ENCODE assay signal across 28 cellular contexts in genomic region chr3:33634262-33634661, GRCh38.
DNase-seq lines count a peak whose midpoint lies in the region; ATAC-seq, FAIRE-seq and TF ChIP-seq lines count a peak whose summit lies in the region.
"Had no signal": no experiment of that assay in that cellular context is flagged by ENCODE, and none has a peak within 500 bp of the region (broad histone marks: within the 10 kb centered on the region; RNA-seq: fewer than 3 reads in every experiment).

No MANE protein-coding gene starts in this region.

- no peak for ATAC-seq in HepG2
- no peak for ATAC-seq in right lobe of liver
- ATAC-seq in mucosa of descending colon, result peak; percentile 24
- ATAC-seq in stimulated activated effector memory CD8-positive, alpha-beta T cell treated with anti-CD3 and anti-CD28 coated beads, Interleukin-12 subunit alpha, Interleukin-12 subunit beta, amount 100 ng/mL, for 72 hours, result no peak
- ATAC-seq in HG03442 (IDR thresholded peaks at IDR 0.05; ENCODE audit: unreplicated experiment), result no peak
- ATAC-seq: A549; CD8-positive, alpha-beta T cell had no signal

- TF ChIP-seq CTCF in HepG2 (CRISPR knock-in tag; IDR thresholded peaks at IDR 0.05), result no peak
- TF ChIP-seq CTCF in right lobe of liver (IDR thresholded peaks at IDR 0.05), result no peak
- no peak for TF ChIP-seq CTCF in mucosa of descending colon (IDR thresholded peaks at IDR 0.05)

- H3K9me3 ChIP-seq in HepG2 (ENCODE audit: low read length) (no peaks in the 10 kb centered on the region), right lobe of liver (no peaks in the 10 kb centered on the region), mucosa of descending colon (no peaks in the 10 kb centered on the region)
- H3K9me3 ChIP-seq: A549; BLaER1 treated with 17β-estradiol and CSF1 and Interleukin-3, amounts not matched to agents 10 nM and 100 nM; Caco-2 had no signal

- TF ChIP-seq POLR2A in HepG2 (IDR thresholded peaks at IDR 0.05; ENCODE audit: insufficient read depth in 1 of 2, low read depth in 2 of 2, low read length in 2 of 2) (no peak), right lobe of liver (IDR thresholded peaks at IDR 0.05) (no peak)

- H3K9ac ChIP-seq in HepG2 (ENCODE audit: insufficient read depth, low read depth, low read length), result no peak overlapping the region
- H3K9ac ChIP-seq: BLaER1 treated with 17β-estradiol and CSF1 and Interleukin-3, amounts not matched to agents 10 nM and 100 nM had no signal

- H3K27ac ChIP-seq in HepG2 (ENCODE audit: extremely low read length, insufficient read depth, low read length) (no peak overlapping the region), right lobe of liver (no peak overlapping the region)
- H3K27ac ChIP-seq: 22Rv1; A549; BLaER1 treated with 17β-estradiol and CSF1 and Interleukin-3, amounts not matched to agents 10 nM and 100 nM; C4-2B had no signal

- H3K36me3 Mint-ChIP-seq in stimulated activated effector memory CD8-positive, alpha-beta T cell treated with anti-CD3 and anti-CD28 coated beads, Interleukin-12 subunit alpha, Interleukin-12 subunit beta, amount 100 ng/mL, for 72 hours, result peaks cover 9% of the 10 kb centered on the region

- TF ChIP-seq EP300 in HepG2 (IDR thresholded peaks at IDR 0.05; ENCODE audit: low read depth in 2 of 2, low read length in 2 of 2) (no peak), HepG2 (CRISPR knock-in tag; IDR thresholded peaks at IDR 0.05; ENCODE audit: borderline replicate concordance) (no peak)

- in situ Hi-C loops in HepG2 (cut with HindIII; ENCODE audit: extremely low pct_ligation_motif_present, low pct_unique_long_range_greater_than_20kb), result no loop called here

- H4K20me1 ChIP-seq in HepG2 (ENCODE audit: insufficient read depth, low read length), result no peaks in the 10 kb centered on the region
- H4K20me1 ChIP-seq: BLaER1 treated with 17β-estradiol and CSF1 and Interleukin-3, amounts not matched to agents 10 nM and 100 nM had no signal

- no peaks in the 10 kb centered on the region for H3K79me2 ChIP-seq in HepG2 (ENCODE audit: insufficient read depth, low read length)

- WGBS in HepG2 (ENCODE audit: low lambda C conversion rate), result 97% methylated on average over 3 of the region's 3 CpGs
- WGBS in right lobe of liver (ENCODE audit: insufficient coverage, low coverage, low lambda C conversion rate, missing lambda C conversion rate), result 95% methylated on average over 3 of the region's 3 CpGs

- no peak overlapping the region for H3K4me2 ChIP-seq in HepG2 (ENCODE audit: low read depth, low read length)
- H3K4me2 ChIP-seq: A549; BLaER1 treated with 17β-estradiol and CSF1 and Interleukin-3, amounts not matched to agents 10 nM and 100 nM had no signal

- no peak for FAIRE-seq in HepG2 (lab: Jason Lieb, UNC)
- FAIRE-seq in islet of Langerhans (lab: Jason Lieb, UNC), result peak; percentile 5
- FAIRE-seq: A549, D721Med, GM12891, GM19239 had no signal

- CTCF ChIA-PET in HepG2 (lab: Yijun Ruan, JAX; ENCODE audit: low intra/inter-chr PET ratio, low total read pairs), result interaction anchor here (0.6 kb wide), 1 partner anchor 143 kb away, joined by 3 read pairs; no protein-coding TSS in a partner anchor

- DNase-seq in HepG2 (ENCODE audit: low spot score) (no peak), right lobe of liver (no peak), mucosa of descending colon (no peak), DMS 273 (lab: John Stamatoyannopoulos, UW; ENCODE audit: unreplicated experiment) (no peak), hippocampal formation (lab: John Stamatoyannopoulos, UW) (no peak)
- no peak for DNase-seq in stimulated activated effector memory CD8-positive, alpha-beta T cell treated with anti-CD3 and anti-CD28 coated beads, Interleukin-12 subunit alpha, Interleukin-12 subunit beta, amount 100 ng/mL, for 72 hours (ENCODE audit: low spot score in 2 of 2)
- DNase-seq: AML-193; Caco-2; Calu3; CD4-positive, alpha-beta T cell; CD8-positive, alpha-beta T cell; DMS 273 treated with DMSO at 0.1 percent for 48 hours; DMS153; DMS53; DMS79; DND-41; EL; GDM1 had no signal

- intact Hi-C loops in HepG2 (cut with micrococcal nuclease; ENCODE audit: unreplicated experiment), result no loop called here
- intact Hi-C loops in right lobe of liver (cut with DNase I), result loop anchor here (10.0 kb wide), 2 partner anchors 81 to 151 kb away; partner anchors contain the start of gene CLASP2 (in 1 of the 2)
- intact Hi-C loops in mucosa of descending colon (cut with DNase I, micrococcal nuclease), result loop anchor here in 1 of 2 donors (10.0 kb wide), 1 partner anchor 151 kb away; no protein-coding TSS in a partner anchor

- no TSS peak for BruUV-seq in HepG2 (replicated peaks; lab: Mats Ljungman, UMichigan)

- no peaks in the 10 kb centered on the region for H3K27me3 ChIP-seq in HepG2 (ENCODE audit: control insufficient read depth in 1 of 2, insufficient read depth in 2 of 2, low read length in 2 of 2)
- H3K27me3 ChIP-seq in right lobe of liver, result no peaks in the 10 kb centered on the region
- H3K27me3 ChIP-seq: BLaER1 treated with 17β-estradiol and CSF1 and Interleukin-3, amounts not matched to agents 10 nM and 100 nM had no signal

- no peak overlapping the region for H3K4me3 Mint-ChIP-seq in stimulated activated effector memory CD8-positive, alpha-beta T cell treated with anti-CD3 and anti-CD28 coated beads, Interleukin-12 subunit alpha, Interleukin-12 subunit beta, amount 100 ng/mL, for 72 hours
- H3K4me3 Mint-ChIP-seq: B cell; CD4-positive, alpha-beta T cell; CD8-positive, alpha-beta T cell had no signal

- H3K36me3 ChIP-seq in HepG2 (replicated peaks in 1 of 2; ENCODE audit: control insufficient read depth in 1 of 2, insufficient read depth in 2 of 2, low read length in 2 of 2), result peaks cover 0 to 5% of the 10 kb centered on the region in 2 experiments; a peak in 3 of 5 replicates
- no peaks in the 10 kb centered on the region for H3K36me3 ChIP-seq in right lobe of liver
- no peaks in the 10 kb centered on the region for H3K36me3 ChIP-seq in mucosa of descending colon (ENCODE audit: low read depth)

- H3K4me3 ChIP-seq in HepG2 (replicated peaks in 1 of 3; ENCODE audit: insufficient read depth in 1 of 3, low read depth in 2 of 3, low read length in 3 of 3) (no peak overlapping the region), right lobe of liver (no peak overlapping the region), mucosa of descending colon (no peak overlapping the region)
- H3K4me3 ChIP-seq: A549; BLaER1 treated with 17β-estradiol and CSF1 and Interleukin-3, amounts not matched to agents 10 nM and 100 nM had no signal

- H3K4me1 Mint-ChIP-seq in stimulated activated effector memory CD8-positive, alpha-beta T cell treated with anti-CD3 and anti-CD28 coated beads, Interleukin-12 subunit alpha, Interleukin-12 subunit beta, amount 100 ng/mL, for 72 hours, result no peaks in the 10 kb centered on the region
- H3K4me1 Mint-ChIP-seq: B cell had no signal

- peak overlapping the region; percentile 27 for H3K27ac Mint-ChIP-seq in stimulated activated effector memory CD8-positive, alpha-beta T cell treated with anti-CD3 and anti-CD28 coated beads, Interleukin-12 subunit alpha, Interleukin-12 subunit beta, amount 100 ng/mL, for 72 hours
- H3K27ac Mint-ChIP-seq: B cell; CD4-positive, alpha-beta T cell; CD8-positive, alpha-beta T cell had no signal

- H2AFZ ChIP-seq in HepG2 (ENCODE audit: low read length), result no peak overlapping the region

- no peaks in the 10 kb centered on the region for H3K9me3 Mint-ChIP-seq in stimulated activated effector memory CD8-positive, alpha-beta T cell treated with anti-CD3 and anti-CD28 coated beads, Interleukin-12 subunit alpha, Interleukin-12 subunit beta, amount 100 ng/mL, for 72 hours
- H3K9me3 Mint-ChIP-seq: CD4-positive, alpha-beta T cell; CD8-positive, alpha-beta T cell had no signal

- TF ChIP-seq RAD21 in HepG2 (CRISPR knock-in tag; IDR thresholded peaks at IDR 0.05), result no peak

- POLR2A ChIA-PET in HepG2 (lab: Yijun Ruan, JAX), result no interaction called here

- H3K4me1 ChIP-seq in HepG2 (ENCODE audit: insufficient read depth, low read length) (peaks cover 19% of the 10 kb centered on the region), right lobe of liver (peaks cover 0 to 9% (median 0%) of the 10 kb centered on the region in 4 donors), mucosa of descending colon (ENCODE audit: low read depth) (no peaks in the 10 kb centered on the region)
- H3K4me1 ChIP-seq: BLaER1 treated with 17β-estradiol and CSF1 and Interleukin-3, amounts not matched to agents 10 nM and 100 nM had no signal
